Comparison of ENCODE assay signal across 16 cellular contexts in genomic region chr16:84791088-84791487, GRCh38. TPM values are rescaled to one million over a fixed set of nuclear protein-coding genes. Genes with fewer than 3 reads are reported as not detected.
"Had no signal": no experiment of that assay in that cellular context is flagged by ENCODE, and none has a peak within 500 bp of the region (broad histone marks: within the 10 kb centered on the region; RNA-seq: fewer than 3 reads in every experiment).

No MANE protein-coding gene starts in this region.

- H3K9me3 Mint-ChIP-seq: activated T-cell treated with anti-CD3 and anti-CD28 coated beads, Interleukin-2, amount 50 U/mL, for 24 hours had no signal

- H3K4me1 ChIP-seq: right lobe of liver had no signal

- H3K4me3 ChIP-seq: right lobe of liver, thoracic aorta had no signal

- ATAC-seq: activated CD8-positive, alpha-beta memory T cell treated with anti-CD3 and anti-CD28 coated beads, Interleukin-2, amount 10 ng/mL, durations not matched to agents 7 days and 5 days; left ventricle myocardium superior; right lobe of liver; stimulated activated naive CD8-positive, alpha-beta T cell treated with anti-CD3 and anti-CD28 coated beads, Interleukin-15, Interleukin-2, amounts not matched to agents 100 U/mL and 50 U/mL, for 24 hours had no signal

- DNase-seq: activated CD4-positive, alpha-beta T cell treated with anti-CD3 and anti-CD28 coated beads, Interleukin-2, amount 50 U/mL, for 48 hours; activated CD4-positive, CD25-positive, alpha-beta regulatory T cell treated with anti-CD3 and anti-CD28 coated beads, Interleukin-2, amount 50 U/mL, for 72 hours; activated CD8-positive, alpha-beta memory T cell treated with anti-CD3 and anti-CD28 coated beads, Interleukin-2, amount 10 ng/mL, durations not matched to agents 7 days and 5 days; activated effector memory CD4-positive, alpha-beta T cell treated with Interleukin-2 at 50 U/mL for 16 hours; activated T-cell treated with anti-CD3 and anti-CD28 coated beads, Interleukin-2, amount 50 U/mL, for 24 hours; dermis blood vessel endothelial cell; erythroblast; foreskin melanocyte; head of caudate nucleus; left ventricle myocardium superior; stimulated activated CD4-positive, alpha-beta T cell treated with anti-CD3 and anti-CD28 coated beads, Interleukin-2, amount 100 ng/mL, for 48 hours; stimulated activated naive CD8-positive, alpha-beta T cell treated with anti-CD3 and anti-CD28 coated beads, Interleukin-15, Interleukin-2, amounts not matched to agents 100 U/mL and 50 U/mL, for 24 hours; T-helper 9 cell had no signal

- H3K4me1 Mint-ChIP-seq: activated CD8-positive, alpha-beta memory T cell treated with anti-CD3 and anti-CD28 coated beads, Interleukin-2, amount 10 ng/mL, durations not matched to agents 7 days and 5 days had no signal

- H3K36me3 Mint-ChIP-seq: activated CD8-positive, alpha-beta memory T cell treated with anti-CD3 and anti-CD28 coated beads, Interleukin-2, amount 10 ng/mL, durations not matched to agents 7 days and 5 days had no signal

- H3K27me3 Mint-ChIP-seq: activated CD8-positive, alpha-beta memory T cell treated with anti-CD3 and anti-CD28 coated beads, Interleukin-2, amount 10 ng/mL, durations not matched to agents 7 days and 5 days; activated naive CD8-positive, alpha-beta T cell; activated T-cell treated with anti-CD3 and anti-CD28 coated beads, Interleukin-2, amount 50 U/mL, for 24 hours had no signal

- H3K9me3 ChIP-seq: right lobe of liver, thoracic aorta had no signal

- H3K36me3 ChIP-seq: right lobe of liver, thoracic aorta had no signal

- H3K27me3 ChIP-seq: right lobe of liver had no signal

- H3K4me3 Mint-ChIP-seq: activated CD8-positive, alpha-beta memory T cell treated with anti-CD3 and anti-CD28 coated beads, Interleukin-2, amount 10 ng/mL, durations not matched to agents 7 days and 5 days; activated naive CD8-positive, alpha-beta T cell; activated T-cell treated with anti-CD3 and anti-CD28 coated beads, Interleukin-2, amount 50 U/mL, for 24 hours had no signal

- H3K27ac ChIP-seq: right lobe of liver, thoracic aorta had no signal

- H3K27ac Mint-ChIP-seq: activated CD8-positive, alpha-beta memory T cell treated with anti-CD3 and anti-CD28 coated beads, Interleukin-2, amount 10 ng/mL, durations not matched to agents 7 days and 5 days; activated naive CD8-positive, alpha-beta T cell; activated T-cell treated with anti-CD3 and anti-CD28 coated beads, Interleukin-2, amount 50 U/mL, for 24 hours had no signal

RNA-seq across cellular contexts. Expression of gene CRISPLD2, which starts 28.7 kb away (rescaled TPM):
- total RNA-seq: activated CD8-positive, alpha-beta memory T cell treated with anti-CD3 and anti-CD28 coated beads, Interleukin-2, amount 10 ng/mL, durations not matched to agents 7 days and 5 days had no signal
